1 cellular context compared by ENCODE assay signal in the genomic region with DNA sequence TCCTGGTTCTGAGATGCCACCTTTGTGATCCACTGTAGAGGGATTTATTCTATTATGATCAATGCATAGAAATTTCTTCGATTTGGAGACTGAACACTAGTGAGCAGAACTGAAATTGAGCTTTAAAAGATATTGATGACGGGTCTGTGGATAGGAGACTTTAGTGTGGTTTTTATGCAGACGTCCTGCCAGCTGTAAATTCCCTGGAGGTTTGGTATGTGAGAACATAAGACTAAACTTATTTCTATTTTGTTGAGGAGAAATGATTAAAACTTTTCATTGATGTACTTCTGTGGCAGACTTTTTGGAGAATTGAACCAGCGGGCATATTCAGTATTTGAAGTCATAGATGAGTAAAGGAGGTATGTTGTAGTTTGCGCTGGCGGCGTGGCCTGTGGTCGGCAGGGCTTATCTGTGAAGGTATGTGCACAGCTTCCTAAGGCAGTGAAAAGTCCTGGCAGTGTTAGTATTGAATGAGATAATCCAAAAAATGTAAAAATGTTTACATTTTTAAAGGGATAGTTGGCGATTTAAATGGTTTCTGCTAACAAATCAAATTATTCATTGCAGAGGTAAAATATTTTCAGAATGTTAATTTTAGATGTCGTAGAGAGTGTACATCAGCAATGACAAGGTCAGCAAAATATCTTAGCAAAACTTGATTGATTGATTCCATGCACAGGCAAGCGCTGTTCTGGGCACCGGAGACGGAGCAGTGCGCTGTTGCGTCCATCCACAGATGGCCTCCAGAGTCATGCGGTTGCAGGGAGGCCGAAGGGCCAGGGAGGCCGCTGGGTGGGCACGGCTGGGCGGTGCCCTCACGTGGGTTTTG.
TF ChIP-seq lines count a peak whose summit lies in the region.

No MANE protein-coding gene starts in this region.

TF ChIP-seq in GM23338, 12 proteins besides CTCF, POLR2A, EP300 and RAD21 (continued from another document):
- TF ChIP-seq, protein P1, sequence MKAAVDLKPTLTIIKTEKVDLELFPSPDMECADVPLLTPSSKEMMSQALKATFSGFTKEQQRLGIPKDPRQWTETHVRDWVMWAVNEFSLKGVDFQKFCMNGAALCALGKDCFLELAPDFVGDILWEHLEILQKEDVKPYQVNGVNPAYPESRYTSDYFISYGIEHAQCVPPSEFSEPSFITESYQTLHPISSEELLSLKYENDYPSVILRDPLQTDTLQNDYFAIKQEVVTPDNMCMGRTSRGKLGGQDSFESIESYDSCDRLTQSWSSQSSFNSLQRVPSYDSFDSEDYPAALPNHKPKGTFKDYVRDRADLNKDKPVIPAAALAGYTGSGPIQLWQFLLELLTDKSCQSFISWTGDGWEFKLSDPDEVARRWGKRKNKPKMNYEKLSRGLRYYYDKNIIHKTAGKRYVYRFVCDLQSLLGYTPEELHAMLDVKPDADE (IDR thresholded peaks at IDR 0.05) = no peak
- TF ChIP-seq, protein P2, sequence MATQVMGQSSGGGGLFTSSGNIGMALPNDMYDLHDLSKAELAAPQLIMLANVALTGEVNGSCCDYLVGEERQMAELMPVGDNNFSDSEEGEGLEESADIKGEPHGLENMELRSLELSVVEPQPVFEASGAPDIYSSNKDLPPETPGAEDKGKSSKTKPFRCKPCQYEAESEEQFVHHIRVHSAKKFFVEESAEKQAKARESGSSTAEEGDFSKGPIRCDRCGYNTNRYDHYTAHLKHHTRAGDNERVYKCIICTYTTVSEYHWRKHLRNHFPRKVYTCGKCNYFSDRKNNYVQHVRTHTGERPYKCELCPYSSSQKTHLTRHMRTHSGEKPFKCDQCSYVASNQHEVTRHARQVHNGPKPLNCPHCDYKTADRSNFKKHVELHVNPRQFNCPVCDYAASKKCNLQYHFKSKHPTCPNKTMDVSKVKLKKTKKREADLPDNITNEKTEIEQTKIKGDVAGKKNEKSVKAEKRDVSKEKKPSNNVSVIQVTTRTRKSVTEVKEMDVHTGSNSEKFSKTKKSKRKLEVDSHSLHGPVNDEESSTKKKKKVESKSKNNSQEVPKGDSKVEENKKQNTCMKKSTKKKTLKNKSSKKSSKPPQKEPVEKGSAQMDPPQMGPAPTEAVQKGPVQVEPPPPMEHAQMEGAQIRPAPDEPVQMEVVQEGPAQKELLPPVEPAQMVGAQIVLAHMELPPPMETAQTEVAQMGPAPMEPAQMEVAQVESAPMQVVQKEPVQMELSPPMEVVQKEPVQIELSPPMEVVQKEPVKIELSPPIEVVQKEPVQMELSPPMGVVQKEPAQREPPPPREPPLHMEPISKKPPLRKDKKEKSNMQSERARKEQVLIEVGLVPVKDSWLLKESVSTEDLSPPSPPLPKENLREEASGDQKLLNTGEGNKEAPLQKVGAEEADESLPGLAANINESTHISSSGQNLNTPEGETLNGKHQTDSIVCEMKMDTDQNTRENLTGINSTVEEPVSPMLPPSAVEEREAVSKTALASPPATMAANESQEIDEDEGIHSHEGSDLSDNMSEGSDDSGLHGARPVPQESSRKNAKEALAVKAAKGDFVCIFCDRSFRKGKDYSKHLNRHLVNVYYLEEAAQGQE (IDR thresholded peaks at IDR 0.05; ENCODE audit: unreplicated experiment) = no peak
